ENCODE assay signal across 2 cellular contexts in the genomic region with DNA sequence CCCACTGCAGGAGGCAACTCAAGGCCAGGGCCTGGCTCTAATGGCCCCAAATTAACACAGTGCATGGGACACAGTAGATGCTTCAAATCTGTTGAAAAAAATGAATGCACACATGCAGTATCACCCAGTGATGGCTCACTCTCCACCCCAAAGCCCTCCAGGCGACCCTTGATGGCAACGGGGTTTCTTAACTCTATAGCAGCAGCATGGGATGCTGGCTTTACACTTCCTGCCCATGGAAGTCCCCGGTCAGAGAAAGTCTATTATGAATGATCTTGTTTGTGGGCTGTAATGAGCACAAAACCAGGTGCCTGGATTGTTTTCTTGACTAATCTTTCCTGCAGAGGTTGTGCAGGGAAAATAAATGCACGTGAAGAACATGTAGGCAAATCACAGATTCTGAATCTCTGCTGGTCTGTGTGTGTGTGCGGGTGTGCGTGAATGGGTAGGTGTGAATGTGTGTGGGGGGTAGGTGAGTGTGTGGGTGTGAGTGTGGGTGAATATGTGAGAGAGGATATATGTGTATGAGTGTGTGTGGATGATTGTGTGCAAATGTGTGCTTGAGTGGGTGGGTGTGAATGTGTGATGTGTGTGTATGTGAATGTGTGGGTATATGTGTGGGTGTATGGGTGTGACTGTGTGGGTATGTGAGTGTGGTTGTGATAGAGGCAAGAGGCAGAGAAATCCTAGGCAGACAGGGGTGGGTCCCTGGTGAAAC.
A peak's percentile ranks its signal among the peaks of the same experiment; 100 is the strongest.
TF ChIP-seq lines count a peak whose summit lies in the region.

No MANE protein-coding gene starts in this region.

TF ChIP-seq in HEK293, 187 proteins besides CTCF, POLR2A, EP300 and RAD21 (continued from another document):
- TF ChIP-seq, protein P1, sequence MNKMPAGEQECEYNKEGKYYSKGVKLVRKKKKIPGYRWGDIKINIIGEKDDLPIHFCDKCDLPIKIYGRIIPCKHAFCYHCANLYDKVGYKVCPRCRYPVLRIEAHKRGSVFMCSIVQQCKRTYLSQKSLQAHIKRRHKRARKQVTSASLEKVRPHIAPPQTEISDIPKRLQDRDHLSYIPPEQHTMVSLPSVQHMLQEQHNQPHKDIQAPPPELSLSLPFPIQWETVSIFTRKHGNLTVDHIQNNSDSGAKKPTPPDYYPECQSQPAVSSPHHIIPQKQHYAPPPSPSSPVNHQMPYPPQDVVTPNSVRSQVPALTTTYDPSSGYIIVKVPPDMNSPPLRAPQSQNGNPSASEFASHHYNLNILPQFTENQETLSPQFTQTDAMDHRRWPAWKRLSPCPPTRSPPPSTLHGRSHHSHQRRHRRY (tag by site-specific recombination; IDR thresholded peaks at IDR 0.05), result 0 out of 2 replicates have a peak, but pooled peaks have one; percentile 51
- TF ChIP-seq ZFHX2 (tag by site-specific recombination; conservative IDR thresholded peaks at IDR 0.05), result peak; percentile 100
- peak; percentile 100 for TF ChIP-seq EGR2 (tag by site-specific recombination; IDR thresholded peaks at IDR 0.05; ENCODE audit: low read depth)
- TF ChIP-seq ZSCAN30 (tag by site-specific recombination; IDR thresholded peaks at IDR 0.05), result no peak
- no peak for TF ChIP-seq ZNF777 (tag by site-specific recombination; IDR thresholded peaks at IDR 0.05; ENCODE audit: borderline replicate concordance)
- no peak for TF ChIP-seq ZNF433 (tag by site-specific recombination; IDR thresholded peaks at IDR 0.05; ENCODE audit: low read depth)
- no peak for TF ChIP-seq GLIS2 (tag by site-specific recombination; IDR thresholded peaks at IDR 0.05)
- TF ChIP-seq, protein P2, sequence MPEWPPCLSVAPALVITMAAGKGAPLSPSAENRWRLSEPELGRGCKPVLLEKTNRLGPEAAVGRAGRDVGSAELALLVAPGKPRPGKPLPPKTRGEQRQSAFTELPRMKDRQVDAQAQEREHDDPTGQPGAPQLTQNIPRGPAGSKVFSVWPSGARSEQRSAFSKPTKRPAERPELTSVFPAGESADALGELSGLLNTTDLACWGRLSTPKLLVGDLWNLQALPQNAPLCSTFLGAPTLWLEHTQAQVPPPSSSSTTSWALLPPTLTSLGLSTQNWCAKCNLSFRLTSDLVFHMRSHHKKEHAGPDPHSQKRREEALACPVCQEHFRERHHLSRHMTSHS (tag by site-specific recombination; IDR thresholded peaks at IDR 0.05), result no peak
- TF ChIP-seq ZNF335 (tag by site-specific recombination; conservative IDR thresholded peaks at IDR 0.05), result no peak
- TF ChIP-seq, protein P3, sequence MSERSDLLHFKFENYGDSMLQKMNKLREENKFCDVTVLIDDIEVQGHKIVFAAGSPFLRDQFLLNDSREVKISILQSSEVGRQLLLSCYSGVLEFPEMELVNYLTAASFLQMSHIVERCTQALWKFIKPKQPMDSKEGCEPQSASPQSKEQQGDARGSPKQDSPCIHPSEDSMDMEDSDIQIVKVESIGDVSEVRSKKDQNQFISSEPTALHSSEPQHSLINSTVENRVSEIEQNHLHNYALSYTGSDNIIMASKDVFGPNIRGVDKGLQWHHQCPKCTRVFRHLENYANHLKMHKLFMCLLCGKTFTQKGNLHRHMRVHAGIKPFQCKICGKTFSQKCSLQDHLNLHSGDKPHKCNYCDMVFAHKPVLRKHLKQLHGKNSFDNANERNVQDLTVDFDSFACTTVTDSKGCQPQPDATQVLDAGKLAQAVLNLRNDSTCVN (tag by site-specific recombination; optimal IDR thresholded peaks at IDR 0.05), result no peak
- no peak for TF ChIP-seq ZNF221 (tag by site-specific recombination; IDR thresholded peaks at IDR 0.05; ENCODE audit: borderline replicate concordance)

TF ChIP-seq in GM12878, 131 proteins besides CTCF, POLR2A, EP300 and RAD21 (continued from another document):
- TF ChIP-seq, protein P4, sequence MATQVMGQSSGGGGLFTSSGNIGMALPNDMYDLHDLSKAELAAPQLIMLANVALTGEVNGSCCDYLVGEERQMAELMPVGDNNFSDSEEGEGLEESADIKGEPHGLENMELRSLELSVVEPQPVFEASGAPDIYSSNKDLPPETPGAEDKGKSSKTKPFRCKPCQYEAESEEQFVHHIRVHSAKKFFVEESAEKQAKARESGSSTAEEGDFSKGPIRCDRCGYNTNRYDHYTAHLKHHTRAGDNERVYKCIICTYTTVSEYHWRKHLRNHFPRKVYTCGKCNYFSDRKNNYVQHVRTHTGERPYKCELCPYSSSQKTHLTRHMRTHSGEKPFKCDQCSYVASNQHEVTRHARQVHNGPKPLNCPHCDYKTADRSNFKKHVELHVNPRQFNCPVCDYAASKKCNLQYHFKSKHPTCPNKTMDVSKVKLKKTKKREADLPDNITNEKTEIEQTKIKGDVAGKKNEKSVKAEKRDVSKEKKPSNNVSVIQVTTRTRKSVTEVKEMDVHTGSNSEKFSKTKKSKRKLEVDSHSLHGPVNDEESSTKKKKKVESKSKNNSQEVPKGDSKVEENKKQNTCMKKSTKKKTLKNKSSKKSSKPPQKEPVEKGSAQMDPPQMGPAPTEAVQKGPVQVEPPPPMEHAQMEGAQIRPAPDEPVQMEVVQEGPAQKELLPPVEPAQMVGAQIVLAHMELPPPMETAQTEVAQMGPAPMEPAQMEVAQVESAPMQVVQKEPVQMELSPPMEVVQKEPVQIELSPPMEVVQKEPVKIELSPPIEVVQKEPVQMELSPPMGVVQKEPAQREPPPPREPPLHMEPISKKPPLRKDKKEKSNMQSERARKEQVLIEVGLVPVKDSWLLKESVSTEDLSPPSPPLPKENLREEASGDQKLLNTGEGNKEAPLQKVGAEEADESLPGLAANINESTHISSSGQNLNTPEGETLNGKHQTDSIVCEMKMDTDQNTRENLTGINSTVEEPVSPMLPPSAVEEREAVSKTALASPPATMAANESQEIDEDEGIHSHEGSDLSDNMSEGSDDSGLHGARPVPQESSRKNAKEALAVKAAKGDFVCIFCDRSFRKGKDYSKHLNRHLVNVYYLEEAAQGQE (IDR thresholded peaks at IDR 0.05; ENCODE audit: low read depth, low read length), result no peak
- TF ChIP-seq HDAC6 (IDR thresholded peaks at IDR 0.05; ENCODE audit: unreplicated experiment) (no peak), HDGF (IDR thresholded peaks at IDR 0.05) (peak; percentile 79; the same call in 1 of the 2 replicates), BMI1 (IDR thresholded peaks at IDR 0.05; ENCODE audit: borderline replicate concordance) (no peak), CREB1 (IDR thresholded peaks at IDR 0.05; ENCODE audit: low read depth) (no peak), IKZF2 (IDR thresholded peaks at IDR 0.05) (peak in 1 of 2 experiments; percentile 35; a peak in 1 of 4 replicates), ZNF622 (IDR thresholded peaks at IDR 0.05) (no peak), RUNX3 (IDR thresholded peaks at IDR 0.05; ENCODE audit: low read length) (peak; percentile 13; the same call in 1 of the 2 replicates), SMAD5 (IDR thresholded peaks at IDR 0.05; ENCODE audit: low read depth) (no peak), ZSCAN29 (IDR thresholded peaks at IDR 0.05) (no peak), HCFC1 (IDR thresholded peaks at IDR 0.05; ENCODE audit: low read length) (no peak), ATF7 (IDR thresholded peaks at IDR 0.05; ENCODE audit: low read depth) (peak; percentile 83), PAX5 (IDR thresholded peaks at IDR 0.05; ENCODE audit: borderline replicate concordance, low read depth, low read length) (no peak), SP1 (IDR thresholded peaks at IDR 0.05; ENCODE audit: low read depth, low read length) (no peak), BHLHE40 (IDR thresholded peaks at IDR 0.05; ENCODE audit: borderline replicate concordance in 1 of 2, low read depth in 2 of 2, low read length in 1 of 2) (peak; percentile 36 to 44; a peak in 2 of 4 replicates), SREBF1 (IDR thresholded peaks at IDR 0.05; ENCODE audit: low read length) (no peak), ZBED1 (IDR thresholded peaks at IDR 0.05; ENCODE audit: borderline replicate concordance) (no peak), CBX5 (IDR thresholded peaks at IDR 0.05; ENCODE audit: low read depth) (no peak)
- TF ChIP-seq, protein P5, sequence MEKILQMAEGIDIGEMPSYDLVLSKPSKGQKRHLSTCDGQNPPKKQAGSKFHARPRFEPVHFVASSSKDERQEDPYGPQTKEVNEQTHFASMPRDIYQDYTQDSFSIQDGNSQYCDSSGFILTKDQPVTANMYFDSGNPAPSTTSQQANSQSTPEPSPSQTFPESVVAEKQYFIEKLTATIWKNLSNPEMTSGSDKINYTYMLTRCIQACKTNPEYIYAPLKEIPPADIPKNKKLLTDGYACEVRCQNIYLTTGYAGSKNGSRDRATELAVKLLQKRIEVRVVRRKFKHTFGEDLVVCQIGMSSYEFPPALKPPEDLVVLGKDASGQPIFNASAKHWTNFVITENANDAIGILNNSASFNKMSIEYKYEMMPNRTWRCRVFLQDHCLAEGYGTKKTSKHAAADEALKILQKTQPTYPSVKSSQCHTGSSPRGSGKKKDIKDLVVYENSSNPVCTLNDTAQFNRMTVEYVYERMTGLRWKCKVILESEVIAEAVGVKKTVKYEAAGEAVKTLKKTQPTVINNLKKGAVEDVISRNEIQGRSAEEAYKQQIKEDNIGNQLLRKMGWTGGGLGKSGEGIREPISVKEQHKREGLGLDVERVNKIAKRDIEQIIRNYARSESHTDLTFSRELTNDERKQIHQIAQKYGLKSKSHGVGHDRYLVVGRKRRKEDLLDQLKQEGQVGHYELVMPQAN (conservative IDR thresholded peaks at IDR 0.05), result no peak
- TF ChIP-seq, protein P6, sequence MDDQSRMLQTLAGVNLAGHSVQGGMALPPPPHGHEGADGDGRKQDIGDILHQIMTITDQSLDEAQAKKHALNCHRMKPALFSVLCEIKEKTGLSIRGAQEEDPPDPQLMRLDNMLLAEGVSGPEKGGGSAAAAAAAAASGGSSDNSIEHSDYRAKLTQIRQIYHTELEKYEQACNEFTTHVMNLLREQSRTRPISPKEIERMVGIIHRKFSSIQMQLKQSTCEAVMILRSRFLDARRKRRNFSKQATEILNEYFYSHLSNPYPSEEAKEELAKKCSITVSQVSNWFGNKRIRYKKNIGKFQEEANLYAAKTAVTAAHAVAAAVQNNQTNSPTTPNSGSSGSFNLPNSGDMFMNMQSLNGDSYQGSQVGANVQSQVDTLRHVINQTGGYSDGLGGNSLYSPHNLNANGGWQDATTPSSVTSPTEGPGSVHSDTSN (IDR thresholded peaks at IDR 0.05; ENCODE audit: insufficient replicate concordance, low read depth, low read length), result peak; percentile 30
- TF ChIP-seq, protein P7, sequence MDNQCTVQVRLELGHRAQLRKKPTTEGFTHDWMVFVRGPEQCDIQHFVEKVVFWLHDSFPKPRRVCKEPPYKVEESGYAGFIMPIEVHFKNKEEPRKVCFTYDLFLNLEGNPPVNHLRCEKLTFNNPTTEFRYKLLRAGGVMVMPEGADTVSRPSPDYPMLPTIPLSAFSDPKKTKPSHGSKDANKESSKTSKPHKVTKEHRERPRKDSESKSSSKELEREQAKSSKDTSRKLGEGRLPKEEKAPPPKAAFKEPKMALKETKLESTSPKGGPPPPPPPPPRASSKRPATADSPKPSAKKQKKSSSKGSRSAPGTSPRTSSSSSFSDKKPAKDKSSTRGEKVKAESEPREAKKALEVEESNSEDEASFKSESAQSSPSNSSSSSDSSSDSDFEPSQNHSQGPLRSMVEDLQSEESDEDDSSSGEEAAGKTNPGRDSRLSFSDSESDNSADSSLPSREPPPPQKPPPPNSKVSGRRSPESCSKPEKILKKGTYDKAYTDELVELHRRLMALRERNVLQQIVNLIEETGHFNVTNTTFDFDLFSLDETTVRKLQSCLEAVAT (IDR thresholded peaks at IDR 0.05), result 0 out of 2 replicates have a peak, but pooled peaks have one; percentile 49
